In the genomic region with DNA sequence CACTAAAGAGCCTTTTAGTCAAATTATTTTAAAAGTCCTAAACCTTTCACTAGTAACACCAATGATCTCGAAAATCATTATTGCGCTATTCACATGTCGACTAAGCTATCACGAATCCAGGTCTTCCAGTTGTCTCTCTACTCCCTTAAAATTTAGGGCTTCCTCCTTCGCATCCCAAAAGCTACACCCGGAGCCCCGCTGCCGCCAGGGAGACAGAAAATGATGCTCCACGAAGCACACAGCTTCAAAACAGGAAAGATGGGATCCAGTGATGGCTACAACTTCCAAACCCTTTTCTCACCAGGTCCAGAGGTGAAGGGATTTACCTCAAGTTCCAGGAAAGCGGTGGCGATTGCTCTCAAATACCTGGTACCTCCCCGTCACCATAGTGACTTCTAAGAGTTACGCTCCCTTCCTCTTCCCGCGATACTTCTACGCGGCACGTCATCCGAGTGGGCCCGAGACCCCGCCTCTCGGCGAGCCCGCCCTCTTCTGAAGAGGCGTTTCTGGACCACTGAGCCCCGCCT, we compare ENCODE assay signal across 8 cellular contexts. TPM values are rescaled to one million over a fixed set of nuclear protein-coding genes. Genes with fewer than 3 reads are reported as not detected.
A peak's percentile ranks its signal among the peaks of the same experiment; 100 is the strongest.
DNase-seq lines count a peak whose midpoint lies in the region; ATAC-seq and TF ChIP-seq lines count a peak whose summit lies in the region.

A gene (minus strand): TSS at position 406 of the 527 bp plus-strand sequence. CDS start 14,625 bp downstream, outside the sequence.

- TF ChIP-seq CTCF in BJ (IDR thresholded peaks at IDR 0.05; ENCODE audit: insufficient read depth, low read depth, low read length), result peak; percentile 27; the same call in 1 of the 2 replicates

- H3K4me3 ChIP-seq in BJ (ENCODE audit: low read depth, low read length), result peak within 1 kb of the TSS; percentile 57

- no peaks in the 10 kb centered on the region for H3K27me3 ChIP-seq in BJ (ENCODE audit: control insufficient read depth, insufficient read depth, low read length)

- intact Hi-C loops in dendritic cell treated with granulocyte-macrophage colony-stimulating factor and Interleukin-4, amounts not matched to agents 40 ng/mL and 50 ng/mL, for 4 days (cut with micrococcal nuclease), result no loop called here

- peak; percentile 82 for DNase-seq in BJ (ENCODE audit: low read depth)
- DNase-seq in NCI-H748 treated with DMSO at 0.1 percent for 48 hours (lab: John Stamatoyannopoulos, UW), result peak; percentile 86
- peak; percentile 85 to 96 for DNase-seq in activated CD4-positive, alpha-beta T cell treated with anti-CD3 and anti-CD28 coated beads, Interleukin-2, amount 50 U/mL, for 24 hours (ENCODE audit: low read depth in 1 of 2, low spot score in 1 of 2)
- peak; percentile 97 for DNase-seq in left lobe of liver (ENCODE audit: low spot score)
- peak; percentile 95 for DNase-seq in stimulated activated CD4-positive, alpha-beta T cell treated with anti-CD3 and anti-CD28 coated beads, Interleukin-2, amount 100 ng/mL, for 4 hours (ENCODE audit: low read depth)

- POLR2A ChIA-PET in BJ (lab: Charles Lee), result no interaction called here

- H3K27me3 Mint-ChIP-seq in dendritic cell treated with granulocyte-macrophage colony-stimulating factor and Interleukin-4, amounts not matched to agents 40 ng/mL and 50 ng/mL, for 4 days, result no peaks in the 10 kb centered on the region

- no peaks in the 10 kb centered on the region for H3K36me3 ChIP-seq in BJ (ENCODE audit: control insufficient read depth, insufficient read depth, low read length)

- ATAC-seq in GM19395 (IDR thresholded peaks at IDR 0.05; ENCODE audit: unreplicated experiment) (peak; percentile 91), HG03558 (IDR thresholded peaks at IDR 0.05; ENCODE audit: extremely low read depth, unreplicated experiment) (peak; percentile 93), left lobe of liver (peak; percentile 91)

- H3K36me3 Mint-ChIP-seq in dendritic cell treated with granulocyte-macrophage colony-stimulating factor and Interleukin-4, amounts not matched to agents 40 ng/mL and 50 ng/mL, for 4 days (ENCODE audit: low read depth), result peaks cover 23% of the 10 kb centered on the region

- H3K27ac Mint-ChIP-seq in dendritic cell treated with granulocyte-macrophage colony-stimulating factor and Interleukin-4, amounts not matched to agents 40 ng/mL and 50 ng/mL, for 4 days, result peak within 1 kb of the TSS; percentile 96

- H3K4me1 Mint-ChIP-seq in dendritic cell treated with granulocyte-macrophage colony-stimulating factor and Interleukin-4, amounts not matched to agents 40 ng/mL and 50 ng/mL, for 4 days (ENCODE audit: low read depth), result peaks cover 32% of the 10 kb centered on the region

- no peaks in the 10 kb centered on the region for H3K9me3 Mint-ChIP-seq in dendritic cell treated with granulocyte-macrophage colony-stimulating factor and Interleukin-4, amounts not matched to agents 40 ng/mL and 50 ng/mL, for 4 days

- CTCF ChIA-PET in BJ (lab: Yijun Ruan, JAX), result no interaction called here

- peak within 1 kb of the TSS; percentile 81 for H3K4me3 Mint-ChIP-seq in dendritic cell treated with granulocyte-macrophage colony-stimulating factor and Interleukin-4, amounts not matched to agents 40 ng/mL and 50 ng/mL, for 4 days

RNA-seq across cellular contexts. Expression of the gene that starts here (rescaled TPM):
- polyA plus RNA-seq in BJ (2011; rRNA removed), result 10.4 and 20.6 TPM in 2 replicates
- 6.6 and 9.7 TPM in 2 replicates for polyA minus RNA-seq in BJ (2011; rRNA and poly(A)+ RNA removed)
- total RNA-seq in left lobe of liver, result 6.3 TPM

Comparison
In these comparisons a context has a peak if more than half of its experiments do, and no peak if none do; other contexts are left out.
1. Peak in every context shown above with its lines: DNase-seq, ATAC-seq and H3K4me3 ChIP-seq.